Comparison of ENCODE assay signal across 8 cellular contexts in genomic region chr6:149717588-149718458, GRCh38. TPM values are rescaled to one million over a fixed set of nuclear protein-coding genes. Genes with fewer than 3 reads are reported as not detected.
DNase-seq lines count a peak whose midpoint lies in the region; ATAC-seq and TF ChIP-seq lines count a peak whose summit lies in the region.

TSS of gene LATS1 (minus strand) at chr6:149718101. CDS start at chr6:149702126, 15,975 bp downstream.

- H3K4me3 ChIP-seq in liver (ENCODE audit: low read depth in 1 of 3, low read length in 3 of 3) = peak within 1 kb of the TSS; percentile 69 to 81 (median 71)

- peak within 1 kb of the TSS; percentile 95 to 99 for H3K27ac ChIP-seq in liver (ENCODE audit: low read depth in 1 of 2, low read length in 2 of 2)

- peak within 1 kb of the TSS; percentile 96 for H3K4me3 Mint-ChIP-seq in CD14-positive monocyte

- peaks cover 3 to 10% of the 10 kb centered on the region in 2 donors for H3K36me3 Mint-ChIP-seq in CD14-positive monocyte

- TF ChIP-seq CTCF in CD14-positive monocyte (IDR thresholded peaks at IDR 0.05) (no peak), liver (IDR thresholded peaks at IDR 0.05; ENCODE audit: low read depth, low read length, missing input control) (no peak)

- WGBS in liver = under 1% methylated on average over 82 of the region's 82 CpGs

- ATAC-seq in GM19395 (IDR thresholded peaks at IDR 0.05; ENCODE audit: unreplicated experiment) (peak; percentile 87), HG03558 (IDR thresholded peaks at IDR 0.05; ENCODE audit: extremely low read depth, unreplicated experiment) (peak; percentile 51)

- peak within 1 kb of the TSS; percentile 96 for H3K9ac ChIP-seq in liver (ENCODE audit: low read depth in 1 of 2, low read length in 2 of 2)

- H3K27me3 ChIP-seq in liver (ENCODE audit: control insufficient read depth in 4 of 4, insufficient read depth in 4 of 4, low read length in 3 of 4) = no peaks in the 10 kb centered on the region

- H3K27ac Mint-ChIP-seq in CD14-positive monocyte = peak within 1 kb of the TSS; percentile 94 to 96 (median 95)

- H3K4me1 ChIP-seq in liver (ENCODE audit: control insufficient read depth in 4 of 4, insufficient read depth in 4 of 4, low read length in 3 of 4) = peaks cover 5 to 21% (median 11%) of the 10 kb centered on the region in 4 donors

- H3K9me3 ChIP-seq in liver (ENCODE audit: control insufficient read depth in 4 of 4, low read length in 3 of 4) = no peaks in the 10 kb centered on the region

- no peaks in the 10 kb centered on the region for H3K9me3 Mint-ChIP-seq in CD14-positive monocyte

- DNase-seq in CD14-positive monocyte (ENCODE audit: low spot score) = peak; percentile 80
- DNase-seq in NCI-H774 (lab: John Stamatoyannopoulos, UW) = peak; percentile 86
- peak; percentile 87 for DNase-seq in activated CD4-positive, alpha-beta T cell treated with anti-CD3 and anti-CD28 coated beads, Interleukin-2, amount 50 U/mL, for 4 hours
- DNase-seq in dermis blood vessel endothelial cell = peak; percentile 87
- peak; percentile 93 for DNase-seq in stimulated activated CD4-positive, alpha-beta T cell treated with anti-CD3 and anti-CD28 coated beads, Interleukin-4, amount 100 ng/mL, for 24 hours

- peak in 1 of 2 donors; percentile 13 for TF ChIP-seq RAD21 in liver (IDR thresholded peaks at IDR 0.05)

- peaks cover 20% of the 10 kb centered on the region for H3K4me1 Mint-ChIP-seq in CD14-positive monocyte

- H3K27me3 Mint-ChIP-seq in CD14-positive monocyte (ENCODE audit: low read depth in 3 of 3) = peaks cover 0 to 2% (median 2%) of the 10 kb centered on the region in 3 donors

- intact Hi-C loops in CD14-positive monocyte (cut with micrococcal nuclease) = loop anchor here (5.0 kb wide), 1 partner anchor 34 kb away; no protein-coding TSS in a partner anchor

- H3K36me3 ChIP-seq in liver (ENCODE audit: control insufficient read depth in 4 of 4, insufficient read depth in 3 of 4, low read depth in 1 of 4, low read length in 3 of 4) = no peaks in the 10 kb centered on the region

TF ChIP-seq in liver, 16 proteins besides CTCF, POLR2A, EP300 and RAD21:
- TF ChIP-seq HNF4A (conservative IDR thresholded peaks at IDR 0.05) (peak in 1 of 2 donors; percentile 36), TAF1 (conservative IDR thresholded peaks at IDR 0.05) (peak; percentile 33), SP1 (IDR thresholded peaks at IDR 0.05) (peak; percentile 54), FOXA2 (IDR thresholded peaks at IDR 0.05) (no peak), GABPA (IDR thresholded peaks at IDR 0.05 in 1 of 2, conservative IDR thresholded peaks at IDR 0.05 in 1 of 2) (peak; percentile 71 to 89), NR2F2 (IDR thresholded peaks at IDR 0.05) (no peak), FOXA1 (IDR thresholded peaks at IDR 0.05) (no peak), HNF4G (IDR thresholded peaks at IDR 0.05) (no peak), RXRA (IDR thresholded peaks at IDR 0.05) (peak; percentile 64 to 79), YY1 (IDR thresholded peaks at IDR 0.05) (peak; percentile 98), EGR1 (IDR thresholded peaks at IDR 0.05; ENCODE audit: low read depth in 2 of 2) (no peak), REST (IDR thresholded peaks at IDR 0.05) (peak; percentile 67), ATF3 (IDR thresholded peaks at IDR 0.05) (no peak), JUND (IDR thresholded peaks at IDR 0.05) (no peak)
- TF ChIP-seq, protein P1, sequence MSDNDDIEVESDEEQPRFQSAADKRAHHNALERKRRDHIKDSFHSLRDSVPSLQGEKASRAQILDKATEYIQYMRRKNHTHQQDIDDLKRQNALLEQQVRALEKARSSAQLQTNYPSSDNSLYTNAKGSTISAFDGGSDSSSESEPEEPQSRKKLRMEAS (IDR thresholded peaks at IDR 0.05) = no peak
- TF ChIP-seq, protein P2, sequence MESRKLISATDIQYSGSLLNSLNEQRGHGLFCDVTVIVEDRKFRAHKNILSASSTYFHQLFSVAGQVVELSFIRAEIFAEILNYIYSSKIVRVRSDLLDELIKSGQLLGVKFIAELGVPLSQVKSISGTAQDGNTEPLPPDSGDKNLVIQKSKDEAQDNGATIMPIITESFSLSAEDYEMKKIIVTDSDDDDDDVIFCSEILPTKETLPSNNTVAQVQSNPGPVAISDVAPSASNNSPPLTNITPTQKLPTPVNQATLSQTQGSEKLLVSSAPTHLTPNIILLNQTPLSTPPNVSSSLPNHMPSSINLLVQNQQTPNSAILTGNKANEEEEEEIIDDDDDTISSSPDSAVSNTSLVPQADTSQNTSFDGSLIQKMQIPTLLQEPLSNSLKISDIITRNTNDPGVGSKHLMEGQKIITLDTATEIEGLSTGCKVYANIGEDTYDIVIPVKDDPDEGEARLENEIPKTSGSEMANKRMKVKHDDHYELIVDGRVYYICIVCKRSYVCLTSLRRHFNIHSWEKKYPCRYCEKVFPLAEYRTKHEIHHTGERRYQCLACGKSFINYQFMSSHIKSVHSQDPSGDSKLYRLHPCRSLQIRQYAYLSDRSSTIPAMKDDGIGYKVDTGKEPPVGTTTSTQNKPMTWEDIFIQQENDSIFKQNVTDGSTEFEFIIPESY (IDR thresholded peaks at IDR 0.05) = no peak

RNA-seq across cellular contexts. Expression of gene LATS1, which starts in this region (rescaled TPM):
- 10 to 100 TPM in 1 of 2 donors, 1 to 10 TPM in 1; 5.2 to 10.3 TPM for polyA plus RNA-seq in CD14-positive monocyte
- total RNA-seq in dermis blood vessel endothelial cell = 9.9 and 13.1 TPM in 2 replicates
- total RNA-seq in liver = 1 to 10 TPM; 8.3 to 9.2 TPM
- polyA plus RNA-seq in liver = 1 to 10 TPM; 2.7 to 2.8 TPM

Comparison
In these comparisons a context has a peak if more than half of its experiments do, and no peak if none do; other contexts are left out.
1. Peak in every context shown above with its lines: DNase-seq, ATAC-seq, H3K4me3 ChIP-seq and H3K27ac ChIP-seq.